ENCODE assay signal across 26 cellular contexts in genomic region chr1:57898531-57898930, GRCh38.
"Had no signal": no experiment of that assay in that cellular context is flagged by ENCODE, and none has a peak within 500 bp of the region (broad histone marks: within the 10 kb centered on the region; RNA-seq: fewer than 3 reads in every experiment).

No MANE protein-coding gene starts in this region.

- H3K9me3 ChIP-seq: left lung, lower lobe of right lung, neutrophil, psoas muscle, right atrium auricular region, right lobe of liver, tibial nerve, uterus had no signal

- H3K27ac ChIP-seq: left lung, lower lobe of right lung, neutrophil, parathyroid adenoma, psoas muscle, right atrium auricular region, right lobe of liver, tibial nerve, uterus had no signal

- DNase-seq: hypothalamus; immature natural killer cell; kidney; left colon; left lung; lower lobe of right lung; mammary epithelial cell; mesenchymal stem cell; naive thymus-derived CD8-positive, alpha-beta T cell; occipital lobe; psoas muscle; right lobe of liver; stimulated activated CD4-positive, alpha-beta T cell treated with anti-CD3 and anti-CD28 coated beads, Interleukin-1b, Interleukin-23, amount 100 ng/mL, for 48 hours; stimulated activated CD4-positive, alpha-beta T cell treated with anti-CD3 and anti-CD28 coated beads, Interleukin-2, amount 100 ng/mL, for 48 hours; stimulated activated CD4-positive, alpha-beta T cell treated with anti-CD3 and anti-CD28 coated beads, Interleukin-4, amount 100 ng/mL, for 4 hours; stimulated activated CD8-positive, alpha-beta memory T cell treated with anti-CD3 and anti-CD28 coated beads, Interleukin-4, amount 100 ng/mL, for 48 hours; stimulated activated naive CD4-positive, alpha-beta T cell treated with Interleukin-2 at 50 U/mL for 16 hours; stimulated activated naive CD8-positive, alpha-beta T cell treated with anti-CD3 and anti-CD28 coated beads, Interleukin-15, amount 100 ng/mL, for 72 hours; substantia nigra; uterus had no signal

- ATAC-seq: left colon; left lung; lower lobe of right lung; naive thymus-derived CD8-positive, alpha-beta T cell; psoas muscle; right lobe of liver; stimulated activated memory B cell treated with anti-CD40 and anti-IgM and Interleukin-4, amounts not matched to agents 10 μg/mL and 1 μg/mL and 100 μg/mL, for 72 hours; stimulated activated naive CD8-positive, alpha-beta T cell treated with anti-CD3 and anti-CD28 coated beads, Interleukin-15, amount 100 ng/mL, for 72 hours had no signal

- H3K4me3 ChIP-seq: left lung, lower lobe of right lung, psoas muscle, right atrium auricular region, right lobe of liver, smooth muscle cell, tibial nerve, uterus had no signal

- H3K27me3 ChIP-seq: left lung, neutrophil, right atrium auricular region, right lobe of liver, tibial nerve, uterus had no signal

- H3K36me3 ChIP-seq: left lung, lower lobe of right lung, neutrophil, right atrium auricular region, right lobe of liver, tibial nerve, uterus had no signal
